ENCODE assay signal across 30 cellular contexts in the genomic region with DNA sequence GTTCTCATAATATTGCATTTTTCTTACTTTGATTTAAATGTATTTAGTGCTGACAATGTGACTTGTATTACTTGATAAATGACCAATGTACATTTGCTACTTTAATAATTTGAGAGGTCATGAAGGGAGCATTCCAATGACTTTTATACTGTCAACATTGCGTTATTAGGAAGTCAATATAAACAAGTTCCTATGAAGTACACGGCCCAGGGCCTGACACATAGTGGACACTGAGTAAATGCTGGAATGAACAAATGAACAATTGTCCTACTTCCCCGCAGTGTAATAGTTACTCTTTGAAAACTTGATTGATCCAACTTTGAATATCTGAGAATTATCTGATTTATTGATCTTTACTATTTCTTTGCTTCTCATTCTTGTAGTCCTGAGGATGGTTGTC. TPM values are rescaled to one million over a fixed set of nuclear protein-coding genes. Genes with fewer than 3 reads are reported as not detected.
"Had no signal": no experiment of that assay in that cellular context is flagged by ENCODE, and none has a peak within 500 bp of the region (broad histone marks: within the 10 kb centered on the region; RNA-seq: fewer than 3 reads in every experiment).

No MANE protein-coding gene starts in this region.

- H3K36me3 ChIP-seq: adrenal gland, MG63 had no signal

- H3K27me3 ChIP-seq: adrenal gland, MG63 had no signal

- H3K4me1 ChIP-seq: adrenal gland had no signal

- H3K9me3 ChIP-seq: adrenal gland, MG63 had no signal

- H3K27ac ChIP-seq: adrenal gland, RWPE1, VCaP had no signal

- H3K4me3 ChIP-seq: adrenal gland, MG63 had no signal

- FAIRE-seq: bronchial epithelial cell had no signal

- ATAC-seq: activated naive CD4-positive, alpha-beta T cell treated with anti-CD3 and anti-CD28 coated beads, Interleukin-2, amount 50 U/mL, for 72 hours; activated T-cell treated with anti-CD3 and anti-CD28 coated beads, Interleukin-2, amount 50 U/mL, for 4 hours; Right ventricle myocardium inferior had no signal

- DNase-seq: activated B cell treated with CpG ODN at 0.5 μM for 24 hours; activated CD4-positive, alpha-beta memory T cell treated with anti-CD3 and anti-CD28 coated beads for 36 hours; activated CD4-positive, alpha-beta T cell treated with anti-CD3 and anti-CD28 coated beads for 4 hours; activated CD4-positive, alpha-beta T cell treated with anti-CD3 and anti-CD28 coated beads, Interleukin-2, amount 50 U/mL, for 1 hour; activated CD4-positive, CD25-positive, alpha-beta regulatory T cell treated with anti-CD3 and anti-CD28 coated beads, Interleukin-2, amount 50 U/mL, for 72 hours; activated CD8-positive, alpha-beta memory T cell treated with anti-CD3 and anti-CD28 coated beads, Interleukin-2, amount 50 U/mL, for 4 hours; activated gamma-delta T cell treated with Interleukin-2 at 50 U/mL for 16 hours; activated naive CD4-positive, alpha-beta T cell treated with anti-CD3 and anti-CD28 coated beads for 36 hours; activated T-cell treated with anti-CD3 and anti-CD28 coated beads for 4 hours; activated T-cell treated with anti-CD3 and anti-CD28 coated beads, Interleukin-2, amount 50 U/mL, for 4 hours; adrenal gland; caudate nucleus; cerebellar nuclear complex; Kasumi-1; KG1; MG63; NCI-H1048; NCI-H1105 treated with DMSO at 0.1 percent for 48 hours; NCI-H1436 treated with DMSO at 0.1 percent for 48 hours; NCI-H1694 treated with DMSO at 0.1 percent for 48 hours; NCI-H2029; NCI-H345; NCI-H524 treated with DMSO at 0.1 percent for 48 hours; SIG-M5 had no signal

RNA-seq across cellular contexts. Expression of a gene that starts 47.5 kb away (rescaled TPM):
- total RNA-seq: activated B cell treated with CpG ODN at 0.5 μM for 24 hours; activated naive CD4-positive, alpha-beta T cell treated with anti-CD3 and anti-CD28 coated beads for 36 hours; T-helper 1 cell treated with Interleukin-12 subunit alpha and Interleukin-12 subunit beta and Interleukin-4 antibody, amounts not matched to agents 30 ng/mL and 1 ng/mL, for 36 hours had no signal
